8 cellular contexts compared by ENCODE assay signal in the genomic region with DNA sequence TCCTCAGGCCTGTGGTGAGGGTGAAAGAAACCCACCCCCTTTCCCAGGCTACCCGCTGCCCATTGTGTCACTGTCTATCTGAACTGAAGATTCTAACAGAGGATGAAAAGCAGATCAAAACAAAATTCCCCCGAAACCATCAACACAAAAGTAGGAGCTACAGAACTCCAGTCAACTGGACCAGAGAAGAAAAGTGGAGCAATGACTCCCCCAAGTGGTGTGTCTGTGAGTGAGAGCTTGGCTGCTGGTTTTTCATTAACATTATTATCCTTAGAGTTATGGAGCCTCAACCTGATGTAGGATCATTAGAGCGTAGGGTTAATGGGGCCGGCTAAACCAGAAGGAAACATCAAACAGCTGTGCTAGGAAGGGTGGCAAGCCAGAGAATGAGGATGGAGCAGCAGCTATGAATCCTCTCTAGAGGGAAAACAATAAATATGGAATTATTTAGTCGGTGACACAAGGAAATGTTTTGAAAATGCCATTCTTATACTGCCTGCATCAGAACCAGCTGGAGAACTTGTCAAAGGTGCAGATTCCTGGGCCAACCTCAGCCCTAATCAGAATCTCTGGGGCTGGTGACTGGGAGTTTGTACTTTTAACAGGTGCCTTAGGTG. TPM values are rescaled to one million over a fixed set of nuclear protein-coding genes. Genes with fewer than 3 reads are reported as not detected.
DNase-seq lines count a peak whose midpoint lies in the region; ATAC-seq and TF ChIP-seq lines count a peak whose summit lies in the region.

No MANE protein-coding gene starts in this region.

- peaks cover 27% of the 10 kb centered on the region for H3K27me3 ChIP-seq in A673 (replicated peaks; ENCODE audit: insufficient read depth, low read depth, low read length, poor library complexity)
- no peaks in the 10 kb centered on the region for H3K27me3 ChIP-seq in liver (ENCODE audit: control insufficient read depth in 4 of 4, insufficient read depth in 4 of 4, low read length in 3 of 4)

- DNase-seq in A673 (ENCODE audit: low spot score) (peak; percentile 69), GM13976 (ENCODE audit: low spot score) (peak; percentile 42), NCI-H524 treated with DMSO at 0.1 percent for 48 hours (lab: John Stamatoyannopoulos, UW) (peak; percentile 26), choroid plexus epithelial cell (ENCODE audit: low read depth) (peak; percentile 80)
- DNase-seq in activated CD4-positive, alpha-beta T cell treated with anti-CD3 and anti-CD28 coated beads for 4 hours, result no peak
- no peak for DNase-seq in central memory CD4-positive, alpha-beta T cell

- POLR2A ChIA-PET in A673 (lab: Charles Lee; ENCODE audit: low non-redundant PET), result no interaction called here

- peak; percentile 95 to 97 for TF ChIP-seq RAD21 in liver (IDR thresholded peaks at IDR 0.05)

- 35% methylated on average over 5 of the region's 5 CpGs for WGBS in liver

- H3K4me3 ChIP-seq in A673 (ENCODE audit: low read depth, low read length, poor library complexity, severe bottlenecking) (no peak overlapping the region), choroid plexus epithelial cell (ENCODE audit: low read depth, low read length) (no peak overlapping the region), liver (ENCODE audit: low read depth in 1 of 3, low read length in 3 of 3) (no peak overlapping the region)

- no peaks in the 10 kb centered on the region for H3K36me3 ChIP-seq in A673 (ENCODE audit: insufficient read depth, low read length, poor library complexity, severe bottlenecking)
- H3K36me3 ChIP-seq in liver (ENCODE audit: control insufficient read depth in 4 of 4, insufficient read depth in 3 of 4, low read depth in 1 of 4, low read length in 3 of 4), result no peaks in the 10 kb centered on the region

- H3K27ac ChIP-seq in A673 (ENCODE audit: low read depth, low read length, poor library complexity, severe bottlenecking) (no peak overlapping the region), liver (ENCODE audit: low read depth in 1 of 2, low read length in 2 of 2) (peak overlapping the region in 1 of 2 donors; percentile 15)

- no peak for ATAC-seq in HG02840 (IDR thresholded peaks at IDR 0.05; ENCODE audit: low FRiP score, unreplicated experiment)

- CTCF ChIA-PET in A673 (lab: Charles Lee), result interaction anchor here (0.6 to 1.0 kb wide), 5 partner anchors 12 to 1167 kb away, joined by 3 to 5 read pairs (median 3); a partner anchor contains a TSS

- in situ Hi-C loops in GM13976 (cut with MboI; ENCODE audit: low sequenced_read_pairs, unreplicated experiment), result no loop called here

- H3K9me3 ChIP-seq in A673 (ENCODE audit: low read depth, low read length, poor library complexity, severe bottlenecking) (no peaks in the 10 kb centered on the region), liver (ENCODE audit: control insufficient read depth in 4 of 4, low read length in 3 of 4) (no peaks in the 10 kb centered on the region)

- intact Hi-C loops in A673 (cut with micrococcal nuclease; ENCODE audit: unreplicated experiment), result no loop called here

- H3K9ac ChIP-seq in liver (ENCODE audit: low read depth in 1 of 2, low read length in 2 of 2), result no peak overlapping the region

- TF ChIP-seq CTCF in A673 (conservative IDR thresholded peaks at IDR 0.05; ENCODE audit: low read depth, low read length) (peak; percentile 83), GM13976 (IDR thresholded peaks at IDR 0.05; ENCODE audit: borderline replicate concordance, control extremely low read depth, extremely low read depth, insufficient read depth, missing control alignments) (peak; percentile 27), choroid plexus epithelial cell (conservative IDR thresholded peaks at IDR 0.05; ENCODE audit: low read depth, low read length) (peak; percentile 79), liver (IDR thresholded peaks at IDR 0.05; ENCODE audit: low read depth, low read length, missing input control) (peak; percentile 82)

- H3K4me1 ChIP-seq in A673 (ENCODE audit: insufficient read depth, low read length, poor library complexity, severe bottlenecking) (no peaks in the 10 kb centered on the region), liver (ENCODE audit: control insufficient read depth in 4 of 4, insufficient read depth in 4 of 4, low read length in 3 of 4) (peaks cover 0 to 16% (median 9%) of the 10 kb centered on the region in 4 donors)

- no TSS peak for BruUV-seq in A673 (replicated peaks; lab: Mats Ljungman, UMichigan)

TF ChIP-seq in liver, 16 proteins besides CTCF, POLR2A, EP300 and RAD21:
- TF ChIP-seq FOXA2 (IDR thresholded peaks at IDR 0.05), result no peak
- TF ChIP-seq FOXA1 (IDR thresholded peaks at IDR 0.05), result no peak
- no peak for TF ChIP-seq NR2F2 (IDR thresholded peaks at IDR 0.05)
- peak in 1 of 2 donors; percentile 6 for TF ChIP-seq RXRA (IDR thresholded peaks at IDR 0.05)
- no peak for TF ChIP-seq EGR1 (IDR thresholded peaks at IDR 0.05; ENCODE audit: low read depth in 2 of 2)
- no peak for TF ChIP-seq SP1 (IDR thresholded peaks at IDR 0.05)

RNA-seq across cellular contexts. Expression of a gene that starts 38.3 kb away (rescaled TPM):
- total RNA-seq in A673 (2021) (104 and 111 TPM in 2 replicates), liver (10 to 100 TPM; 10.8 to 11.8 TPM)
- 10 to 100 TPM; 11.3 to 12.6 TPM for polyA plus RNA-seq in liver

Comparison
In these comparisons a context has a peak if more than half of its experiments do, and no peak if none do; other contexts are left out.
1. DNase-seq: peak in A673 (single experiment), GM13976 (single experiment), NCI-H524 treated with DMSO at 0.1 percent for 48 hours (single experiment) and choroid plexus epithelial cell (single experiment); none in activated CD4-positive, alpha-beta T cell treated with anti-CD3 and anti-CD28 coated beads for 4 hours (0 of 2) and central memory CD4-positive, alpha-beta T cell (single experiment).
2. CTCF ChIP-seq: peak in every context shown above with its lines; median percentile 83 in A673; 82 in liver; 79 in choroid plexus epithelial cell; 27 in GM13976.